Comparison of ENCODE assay signal across 3 cellular contexts in the genomic region with DNA sequence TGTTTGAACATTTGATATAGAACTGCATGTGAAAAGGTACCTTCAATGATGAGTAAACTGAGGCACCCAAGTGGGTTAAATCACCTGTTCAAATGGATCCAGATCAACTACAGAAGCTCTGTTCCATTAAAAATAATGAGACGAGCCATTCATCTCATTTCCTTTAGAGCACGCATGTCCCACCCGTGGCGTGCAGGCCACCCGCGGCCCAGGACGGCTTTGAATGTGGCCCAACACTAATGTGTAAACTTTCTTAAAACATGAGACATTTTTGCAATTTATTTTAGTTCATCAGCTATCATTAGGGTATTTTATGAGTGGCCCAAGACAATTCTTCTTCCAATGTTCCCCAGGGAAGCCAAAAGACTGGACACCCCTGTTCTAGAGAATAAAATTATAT.
"Had no signal": no experiment of that assay in that cellular context is flagged by ENCODE, and none has a peak within 500 bp of the region (broad histone marks: within the 10 kb centered on the region; RNA-seq: fewer than 3 reads in every experiment).

No MANE protein-coding gene starts in this region.

- DNase-seq: GDM1, GF-D8 had no signal

- H3K4me3 ChIP-seq: GM12878 had no signal

- ATAC-seq: GM12878 had no signal
